23 cellular contexts compared by ENCODE assay signal in the genomic region with DNA sequence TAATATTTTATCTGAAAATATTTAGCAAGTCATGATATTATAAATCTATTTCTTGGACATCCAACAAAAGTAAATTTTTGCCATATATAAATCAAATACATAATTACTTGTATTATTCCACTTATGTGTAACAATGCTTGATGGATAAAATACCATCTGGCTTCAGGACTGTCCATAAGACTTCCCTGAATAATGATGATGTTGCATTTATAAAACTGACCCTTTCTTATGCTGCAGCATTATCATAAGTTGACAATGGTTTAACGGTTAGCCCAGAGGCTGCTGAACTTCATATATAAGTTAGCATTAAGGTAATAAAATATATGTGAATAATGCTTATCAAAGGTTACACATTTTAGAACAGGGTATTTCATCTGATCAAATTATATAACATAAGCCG.
"Had no signal": no experiment of that assay in that cellular context is flagged by ENCODE, and none has a peak within 500 bp of the region (broad histone marks: within the 10 kb centered on the region; RNA-seq: fewer than 3 reads in every experiment).

No MANE protein-coding gene starts in this region.

- H3K27me3 Mint-ChIP-seq: effector memory CD8-positive, alpha-beta T cell; memory B cell; naive B cell; natural killer cell treated with Interleukin-12 subunit alpha and Interleukin-12 subunit beta and Interleukin-15 and Interleukin-18, amount 100 ng/mL, for 72 hours; progenitor cell of endocrine pancreas; type B pancreatic cell had no signal

- H3K36me3 Mint-ChIP-seq: memory B cell; naive B cell; natural killer cell treated with Interleukin-12 subunit alpha and Interleukin-12 subunit beta and Interleukin-15 and Interleukin-18, amount 100 ng/mL, for 72 hours; stimulated activated effector memory CD8-positive, alpha-beta T cell treated with anti-CD3 and anti-CD28 coated beads, Interleukin-12 subunit alpha, Interleukin-12 subunit beta, amount 100 ng/mL, for 72 hours; type B pancreatic cell had no signal

- H3K27me3 ChIP-seq: gastrocnemius medialis, neural progenitor cell, stomach, testis, tibial artery had no signal

- H3K27ac Mint-ChIP-seq: effector memory CD8-positive, alpha-beta T cell; memory B cell; naive B cell; natural killer cell treated with Interleukin-12 subunit alpha and Interleukin-12 subunit beta and Interleukin-15 and Interleukin-18, amount 100 ng/mL, for 72 hours; neural progenitor cell; stimulated activated effector memory CD8-positive, alpha-beta T cell treated with anti-CD3 and anti-CD28 coated beads, Interleukin-12 subunit alpha, Interleukin-12 subunit beta, amount 100 ng/mL, for 72 hours; type B pancreatic cell had no signal

- DNase-seq: cortex of kidney; effector memory CD8-positive, alpha-beta T cell; gastrocnemius medialis; head of caudate nucleus; kidney; mucosa of descending colon; naive B cell; stimulated activated CD4-positive, alpha-beta T cell treated with anti-CD3 and anti-CD28 coated beads, Interleukin-2, amount 100 ng/mL, for 24 hours; stimulated activated CD4-positive, alpha-beta T cell treated with anti-CD3 and anti-CD28 coated beads, Interleukin-4, amount 100 ng/mL, for 24 hours; stimulated activated naive CD4-positive, alpha-beta T cell treated with Interleukin-2 at 50 U/mL for 16 hours; stomach; testis; tibial artery had no signal

- H3K9me3 Mint-ChIP-seq: neural progenitor cell, type B pancreatic cell had no signal

- H3K4me3 Mint-ChIP-seq: effector memory CD8-positive, alpha-beta T cell; memory B cell; naive B cell; natural killer cell treated with Interleukin-12 subunit alpha and Interleukin-12 subunit beta and Interleukin-15 and Interleukin-18, amount 100 ng/mL, for 72 hours; neural progenitor cell; stimulated activated effector memory CD8-positive, alpha-beta T cell treated with anti-CD3 and anti-CD28 coated beads, Interleukin-12 subunit alpha, Interleukin-12 subunit beta, amount 100 ng/mL, for 72 hours; type B pancreatic cell had no signal

- H3K27ac ChIP-seq: gastrocnemius medialis, neural progenitor cell, parathyroid adenoma, stomach, testis, tibial artery had no signal

- H3K36me3 ChIP-seq: gastrocnemius medialis, neural progenitor cell, stomach, tibial artery had no signal

- H3K4me1 Mint-ChIP-seq: memory B cell; stimulated activated effector memory CD8-positive, alpha-beta T cell treated with anti-CD3 and anti-CD28 coated beads, Interleukin-12 subunit alpha, Interleukin-12 subunit beta, amount 100 ng/mL, for 72 hours had no signal

- FAIRE-seq: kidney had no signal

- H3K9ac ChIP-seq: neural progenitor cell, parathyroid adenoma had no signal

- H3K4me2 ChIP-seq: neural progenitor cell had no signal

- H2AFZ ChIP-seq: neural progenitor cell, parathyroid adenoma had no signal

- H3K9me3 ChIP-seq: gastrocnemius medialis, mucosa of descending colon, stomach, testis, tibial artery had no signal

- H3K4me3 ChIP-seq: gastrocnemius medialis, lung, mucosa of descending colon, neural progenitor cell, stomach, testis, tibial artery had no signal

- H3K4me1 ChIP-seq: gastrocnemius medialis had no signal

- ATAC-seq: effector memory CD8-positive, alpha-beta T cell; gastrocnemius medialis; left lobe of liver; mucosa of descending colon; natural killer cell treated with Interleukin-12 subunit alpha and Interleukin-12 subunit beta and Interleukin-15 and Interleukin-18, amount 100 ng/mL, for 72 hours; sciatic nerve; stimulated activated effector memory CD8-positive, alpha-beta T cell treated with anti-CD3 and anti-CD28 coated beads, Interleukin-12 subunit alpha, Interleukin-12 subunit beta, amount 100 ng/mL, for 72 hours had no signal
